ENCODE assay signal across 15 cellular contexts in genomic region chr5:143691278-143692236, GRCh38.
A peak's percentile ranks its signal among the peaks of the same experiment; 100 is the strongest.
DNase-seq lines count a peak whose midpoint lies in the region; ATAC-seq and TF ChIP-seq lines count a peak whose summit lies in the region.
"Had no signal": no experiment of that assay in that cellular context is flagged by ENCODE, and none has a peak within 500 bp of the region (broad histone marks: within the 10 kb centered on the region; RNA-seq: fewer than 3 reads in every experiment).

No MANE protein-coding gene starts in this region.

- no peak overlapping the region for H3K4me3 Mint-ChIP-seq in stimulated activated naive CD8-positive, alpha-beta T cell treated with anti-CD3 and anti-CD28 coated beads, Interleukin-15, amount 100 ng/mL, for 72 hours
- no peak overlapping the region for H3K4me3 Mint-ChIP-seq in nephron progenitor cell

- H3K36me3 Mint-ChIP-seq in nephron progenitor cell (ENCODE audit: low read depth) = peaks cover 11% of the 10 kb centered on the region

- peak overlapping the region in 1 of 2 donors; percentile 48 for H3K27ac Mint-ChIP-seq in stimulated activated naive CD8-positive, alpha-beta T cell treated with anti-CD3 and anti-CD28 coated beads, Interleukin-15, amount 100 ng/mL, for 72 hours
- H3K27ac Mint-ChIP-seq in nephron progenitor cell = peak overlapping the region; percentile 6

- H3K27me3 Mint-ChIP-seq in stimulated activated naive CD8-positive, alpha-beta T cell treated with anti-CD3 and anti-CD28 coated beads, Interleukin-15, amount 100 ng/mL, for 72 hours = peaks cover 21% of the 10 kb centered on the region
- H3K27me3 Mint-ChIP-seq in nephron progenitor cell (ENCODE audit: low read depth, poor library complexity) = no peaks in the 10 kb centered on the region

- H3K4me1 Mint-ChIP-seq in stimulated activated naive CD8-positive, alpha-beta T cell treated with anti-CD3 and anti-CD28 coated beads, Interleukin-15, amount 100 ng/mL, for 72 hours = peaks cover 32% of the 10 kb centered on the region
- H3K4me1 Mint-ChIP-seq in nephron progenitor cell = peaks cover 5% of the 10 kb centered on the region

- TF ChIP-seq CTCF in nephron progenitor cell (IDR thresholded peaks at IDR 0.05) = no peak

- DNase-seq in stimulated activated naive CD8-positive, alpha-beta T cell treated with anti-CD3 and anti-CD28 coated beads, Interleukin-15, Interleukin-2, amounts not matched to agents 100 U/mL and 50 U/mL, for 24 hours = no peak
- DNase-seq in stimulated activated naive CD8-positive, alpha-beta T cell treated with anti-CD3 and anti-CD28 coated beads, Interleukin-15, amount 100 ng/mL, for 72 hours = no peak
- peak; percentile 60 for DNase-seq in left kidney (ENCODE audit: low read depth, low spot score)
- no peak for DNase-seq in nephron progenitor cell
- no peak for DNase-seq in stimulated activated CD4-positive, alpha-beta T cell treated with anti-CD3 and anti-CD28 coated beads, Interleukin-12 subunit alpha, Interleukin-12 subunit beta, amount 100 ng/mL, for 4 hours
- no peak for DNase-seq in activated effector memory CD4-positive, alpha-beta T cell treated with Interleukin-2 at 50 U/mL for 16 hours
- DNase-seq in stimulated activated CD4-positive, alpha-beta T cell treated with anti-CD3 and anti-CD28 coated beads, Interleukin-1b, Interleukin-23, amount 100 ng/mL, for 48 hours = no peak
- DNase-seq: C1 segment of cervical spinal cord, DND-41, H7, Karpas-422, MM.1S, NCI-H1092 treated with DMSO at 0.1 percent for 48 hours, NCI-H1694 treated with DMSO at 0.1 percent for 48 hours, NCI-H226 had no signal

- ATAC-seq in stimulated activated naive CD8-positive, alpha-beta T cell treated with anti-CD3 and anti-CD28 coated beads, Interleukin-15, Interleukin-2, amounts not matched to agents 100 U/mL and 50 U/mL, for 24 hours = peak; percentile 8
- ATAC-seq in stimulated activated naive CD8-positive, alpha-beta T cell treated with anti-CD3 and anti-CD28 coated beads, Interleukin-15, amount 100 ng/mL, for 72 hours = no peak

- peaks cover 12 to 17% of the 10 kb centered on the region in 2 donors for H3K9me3 Mint-ChIP-seq in stimulated activated naive CD8-positive, alpha-beta T cell treated with anti-CD3 and anti-CD28 coated beads, Interleukin-15, amount 100 ng/mL, for 72 hours
- peaks cover 32% of the 10 kb centered on the region for H3K9me3 Mint-ChIP-seq in nephron progenitor cell
